ENCODE assay signal across 20 cellular contexts in genomic region chr9:104028827-104029226, GRCh38.
DNase-seq lines count a peak whose midpoint lies in the region; ATAC-seq and TF ChIP-seq lines count a peak whose summit lies in the region.
"Had no signal": no experiment of that assay in that cellular context is flagged by ENCODE, and none has a peak within 500 bp of the region (broad histone marks: within the 10 kb centered on the region; RNA-seq: fewer than 3 reads in every experiment).

No MANE protein-coding gene starts in this region.

- H3K4me3 ChIP-seq in lower leg skin (ENCODE audit: low read depth, poor library complexity, severe bottlenecking), result no peak overlapping the region
- H3K4me3 ChIP-seq: colonic mucosa, gastrocnemius medialis, GM23248, pancreas had no signal

- peaks cover 17% of the 10 kb centered on the region for H3K4me1 Mint-ChIP-seq in activated CD8-positive, alpha-beta T cell treated with anti-CD3 and anti-CD28 coated beads for 36 hours (ENCODE audit: low read depth)
- H3K4me1 Mint-ChIP-seq in activated CD8-positive, alpha-beta T cell treated with anti-CD3 and anti-CD28 coated beads, Interleukin-2, amount 10 ng/mL, durations not matched to agents 7 days and 5 days (ENCODE audit: low read depth), result peaks cover 7% of the 10 kb centered on the region
- H3K4me1 Mint-ChIP-seq in activated naive CD4-positive, alpha-beta T cell treated with anti-CD3 and anti-CD28 coated beads, Interleukin-2, amount 50 U/mL, for 24 hours, result peaks cover 22% of the 10 kb centered on the region
- peaks cover 0 to 7% of the 10 kb centered on the region in 2 experiments; a peak in 2 of 4 replicates for H3K4me1 Mint-ChIP-seq in H9

- H3K4me2 ChIP-seq in H9 (ENCODE audit: insufficient read depth, insufficient read length, low read length), result no peak overlapping the region

- POLR2A ChIA-PET in activated CD8-positive, alpha-beta T cell treated with anti-CD3 and anti-CD28 coated beads for 36 hours (lab: Charles Lee), result interaction anchor here (1.7 kb wide), 1 partner anchor 65 kb away, joined by 8 read pairs; the partner anchor contains the start of gene SMC2
- POLR2A ChIA-PET in activated CD8-positive, alpha-beta T cell treated with anti-CD3 and anti-CD28 coated beads, Interleukin-2, amount 10 ng/mL, durations not matched to agents 7 days and 5 days (lab: Charles Lee), result interaction anchor here (1.1 kb wide), 1 partner anchor 65 kb away, joined by 5 read pairs; the partner anchor contains the start of gene SMC2

- H3K9ac ChIP-seq in H9 (ENCODE audit: extremely low read depth, insufficient read length, low read length), result no peak overlapping the region
- H3K9ac ChIP-seq: GM23248 had no signal

- WGBS in H9 (ENCODE audit: extremely low coverage, insufficient read length, low lambda C conversion rate), result no CpG with 5 or more reads among the region's 4 CpGs
- WGBS in lower leg skin, 2 donors, result 80 to 84% methylated on average over 4 of the region's 4 CpGs

- H3K9me3 ChIP-seq in H9 (ENCODE audit: control insufficient read depth, low read depth, low read length), result no peaks in the 10 kb centered on the region
- H3K9me3 ChIP-seq: colonic mucosa, gastrocnemius medialis, pancreas had no signal

- no peak overlapping the region for H3K4ac ChIP-seq in H9 (ENCODE audit: low read depth, low read length)

- no peaks in the 10 kb centered on the region for H3K36me3 Mint-ChIP-seq in activated CD8-positive, alpha-beta T cell treated with anti-CD3 and anti-CD28 coated beads for 36 hours (ENCODE audit: low read depth)
- H3K36me3 Mint-ChIP-seq in activated CD8-positive, alpha-beta T cell treated with anti-CD3 and anti-CD28 coated beads, Interleukin-2, amount 10 ng/mL, durations not matched to agents 7 days and 5 days (ENCODE audit: low read depth), result no peaks in the 10 kb centered on the region
- H3K36me3 Mint-ChIP-seq in activated naive CD4-positive, alpha-beta T cell treated with anti-CD3 and anti-CD28 coated beads, Interleukin-2, amount 50 U/mL, for 24 hours, result no peaks in the 10 kb centered on the region
- no peaks in the 10 kb centered on the region for H3K36me3 Mint-ChIP-seq in H9 (ENCODE audit: insufficient read depth in 1 of 3, low read depth in 3 of 3)
- H3K36me3 Mint-ChIP-seq: CD4-positive, CD25-positive, alpha-beta regulatory T cell; IgD-negative memory B cell had no signal

- H3K4me1 ChIP-seq in H9 (ENCODE audit: insufficient read depth, low read length), result no peaks in the 10 kb centered on the region
- H3K4me1 ChIP-seq: colonic mucosa, gastrocnemius medialis, pancreas had no signal

- H3K9me3 Mint-ChIP-seq in activated CD8-positive, alpha-beta T cell treated with anti-CD3 and anti-CD28 coated beads for 36 hours, result no peaks in the 10 kb centered on the region
- H3K9me3 Mint-ChIP-seq in activated CD8-positive, alpha-beta T cell treated with anti-CD3 and anti-CD28 coated beads, Interleukin-2, amount 10 ng/mL, durations not matched to agents 7 days and 5 days (ENCODE audit: insufficient read depth), result no peaks in the 10 kb centered on the region
- H3K9me3 Mint-ChIP-seq in activated naive CD4-positive, alpha-beta T cell treated with anti-CD3 and anti-CD28 coated beads, Interleukin-2, amount 50 U/mL, for 24 hours, result no peaks in the 10 kb centered on the region
- no peaks in the 10 kb centered on the region for H3K9me3 Mint-ChIP-seq in H9
- H3K9me3 Mint-ChIP-seq: IgD-negative memory B cell had no signal

- no peak overlapping the region for H3K4me3 Mint-ChIP-seq in activated CD8-positive, alpha-beta T cell treated with anti-CD3 and anti-CD28 coated beads for 36 hours
- H3K4me3 Mint-ChIP-seq in activated CD8-positive, alpha-beta T cell treated with anti-CD3 and anti-CD28 coated beads, Interleukin-2, amount 10 ng/mL, durations not matched to agents 7 days and 5 days, result no peak overlapping the region
- H3K4me3 Mint-ChIP-seq in activated naive CD4-positive, alpha-beta T cell treated with anti-CD3 and anti-CD28 coated beads, Interleukin-2, amount 50 U/mL, for 24 hours, result peak overlapping the region; percentile 6
- H3K4me3 Mint-ChIP-seq in H9, result no peak overlapping the region

- H3K56ac ChIP-seq in H9 (ENCODE audit: insufficient read length, low read depth, low read length), result no peak overlapping the region

- H2BK15ac ChIP-seq in H9 (ENCODE audit: low read depth, low read length), result no peak overlapping the region

- ATAC-seq in activated CD8-positive, alpha-beta T cell treated with anti-CD3 and anti-CD28 coated beads for 36 hours, result peak; percentile 90
- ATAC-seq in activated CD8-positive, alpha-beta T cell treated with anti-CD3 and anti-CD28 coated beads, Interleukin-2, amount 10 ng/mL, durations not matched to agents 7 days and 5 days, result no peak
- peak; percentile 31 for ATAC-seq in GM18858 (IDR thresholded peaks at IDR 0.05; ENCODE audit: unreplicated experiment)
- peak; percentile 75 for ATAC-seq in HG02885 (IDR thresholded peaks at IDR 0.05; ENCODE audit: poor library complexity, unreplicated experiment)
- ATAC-seq: gastrocnemius medialis, left ventricle myocardium superior, Panc1, pancreas had no signal

- H4K20me1 ChIP-seq in H9 (ENCODE audit: control insufficient read depth, insufficient read depth, insufficient read length), result no peaks in the 10 kb centered on the region

- no peaks in the 10 kb centered on the region for H3K27me3 Mint-ChIP-seq in activated CD8-positive, alpha-beta T cell treated with anti-CD3 and anti-CD28 coated beads for 36 hours
- H3K27me3 Mint-ChIP-seq in activated CD8-positive, alpha-beta T cell treated with anti-CD3 and anti-CD28 coated beads, Interleukin-2, amount 10 ng/mL, durations not matched to agents 7 days and 5 days (ENCODE audit: low read depth), result no peaks in the 10 kb centered on the region
- no peaks in the 10 kb centered on the region for H3K27me3 Mint-ChIP-seq in activated naive CD4-positive, alpha-beta T cell treated with anti-CD3 and anti-CD28 coated beads, Interleukin-2, amount 50 U/mL, for 24 hours
- H3K27me3 Mint-ChIP-seq in H9 (ENCODE audit: low read depth), result no peaks in the 10 kb centered on the region
- H3K27me3 Mint-ChIP-seq: CD4-positive, CD25-positive, alpha-beta regulatory T cell; IgD-negative memory B cell had no signal

- H3K79me2 ChIP-seq in H9 (ENCODE audit: insufficient read depth, low read length), result no peaks in the 10 kb centered on the region

- no peak overlapping the region for H3K27ac ChIP-seq in H9 (ENCODE audit: insufficient read length, low read depth, low read length)
- H3K27ac ChIP-seq: colonic mucosa, epithelial cell of prostate, gastrocnemius medialis, GM23248, pancreas had no signal

- CTCF ChIA-PET in activated CD8-positive, alpha-beta T cell treated with anti-CD3 and anti-CD28 coated beads for 36 hours (lab: Charles Lee), result interaction anchor here (1.1 kb wide), 1 partner anchor 64 kb away, joined by 3 read pairs; no protein-coding TSS in a partner anchor
- CTCF ChIA-PET in activated CD8-positive, alpha-beta T cell treated with anti-CD3 and anti-CD28 coated beads, Interleukin-2, amount 10 ng/mL, durations not matched to agents 7 days and 5 days (lab: Charles Lee), result no interaction called here

- H2AK5ac ChIP-seq in H9 (ENCODE audit: insufficient read length, low read length), result no peak overlapping the region

- no peaks in the 10 kb centered on the region for H3K23me2 ChIP-seq in H9 (ENCODE audit: insufficient read length, low read depth, low read length, poor library complexity, severe bottlenecking)

- H2BK12ac ChIP-seq in H9 (ENCODE audit: insufficient read length, low read depth, low read length), result no peak overlapping the region

- no peak for TF ChIP-seq POLR2A in lower leg skin (IDR thresholded peaks at IDR 0.05)

- no peak overlapping the region for H2BK120ac ChIP-seq in H9 (ENCODE audit: low read depth, low read length, poor library complexity, severe bottlenecking)

- in situ Hi-C loops in G401 (cut with HindIII; ENCODE audit: low sequenced_read_pairs), result no loop called here

- no peak overlapping the region for H4K8ac ChIP-seq in H9 (replicated peaks; ENCODE audit: insufficient read length, low read depth, low read length)

- no peak overlapping the region for H2BK20ac ChIP-seq in H9 (ENCODE audit: low read depth, low read length, poor library complexity, severe bottlenecking)

- intact Hi-C loops in activated CD8-positive, alpha-beta T cell treated with anti-CD3 and anti-CD28 coated beads for 36 hours (cut with micrococcal nuclease), result loop anchor here (5.0 kb wide), 1 partner anchor 63 kb away; the partner anchor contains the start of gene SMC2
- intact Hi-C loops in lower leg skin (cut with DNase I; ENCODE audit: low total_unique reads), result no loop called here

- H2BK5ac ChIP-seq in H9 (ENCODE audit: insufficient read length, low read length), result no peak overlapping the region

- DNase-seq in activated CD8-positive, alpha-beta T cell treated with anti-CD3 and anti-CD28 coated beads for 36 hours, result peak; percentile 37
- no peak for DNase-seq in activated CD8-positive, alpha-beta T cell treated with anti-CD3 and anti-CD28 coated beads, Interleukin-2, amount 10 ng/mL, durations not matched to agents 7 days and 5 days
- DNase-seq in H9 (no peak), G401 (ENCODE audit: low spot score) (no peak), lower leg skin (ENCODE audit: low spot score in 2 of 2) (no peak)
- DNase-seq: ACHN, colonic mucosa, gastrocnemius medialis, GM23248, left ventricle myocardium superior, NCI-H2081 treated with DMSO at 0.1 percent for 48 hours, NCI-H526 treated with DMSO at 0.1 percent for 48 hours, pancreas had no signal

- H3K18ac ChIP-seq in H9 (ENCODE audit: insufficient read length, low read depth, low read length), result no peak overlapping the region

- no peak for TF ChIP-seq CTCF in activated CD8-positive, alpha-beta T cell treated with anti-CD3 and anti-CD28 coated beads for 36 hours (IDR thresholded peaks at IDR 0.05)
- TF ChIP-seq CTCF in H9 (conservative IDR thresholded peaks at IDR 0.05) (no peak), lower leg skin (IDR thresholded peaks at IDR 0.05) (no peak)

- H3K27me3 ChIP-seq in H9 (ENCODE audit: insufficient read depth, low read length), result no peaks in the 10 kb centered on the region
- H3K27me3 ChIP-seq: colonic mucosa, gastrocnemius medialis, pancreas had no signal

- H4K91ac ChIP-seq in H9 (ENCODE audit: insufficient read length, low read depth, low read length), result no peak overlapping the region

- no peak overlapping the region for H4K5ac ChIP-seq in H9 (ENCODE audit: insufficient read length, low read depth, low read length)

- H3T11ph ChIP-seq in H9 (ENCODE audit: low read length), result no peak overlapping the region

- H3K23ac ChIP-seq in H9 (ENCODE audit: insufficient read length, low read depth, low read length), result no peak overlapping the region

- no peak overlapping the region for H2AFZ ChIP-seq in H9 (ENCODE audit: low read length)
- H2AFZ ChIP-seq: GM23248 had no signal

- no peak overlapping the region for H3K27ac Mint-ChIP-seq in activated CD8-positive, alpha-beta T cell treated with anti-CD3 and anti-CD28 coated beads for 36 hours
- H3K27ac Mint-ChIP-seq in activated CD8-positive, alpha-beta T cell treated with anti-CD3 and anti-CD28 coated beads, Interleukin-2, amount 10 ng/mL, durations not matched to agents 7 days and 5 days, result no peak overlapping the region
- H3K27ac Mint-ChIP-seq in activated naive CD4-positive, alpha-beta T cell treated with anti-CD3 and anti-CD28 coated beads, Interleukin-2, amount 50 U/mL, for 24 hours, result no peak overlapping the region
- H3K27ac Mint-ChIP-seq in H9, result no peak overlapping the region
- H3K27ac Mint-ChIP-seq: IgD-negative memory B cell had no signal

- no peak overlapping the region for H3K14ac ChIP-seq in H9 (ENCODE audit: insufficient read depth, low read length)

- no peaks in the 10 kb centered on the region for H3K79me1 ChIP-seq in H9 (ENCODE audit: insufficient read depth, low read depth, low read length, poor library complexity, severe bottlenecking)
